Comparison of ENCODE assay signal across 8 cellular contexts in the genomic region with DNA sequence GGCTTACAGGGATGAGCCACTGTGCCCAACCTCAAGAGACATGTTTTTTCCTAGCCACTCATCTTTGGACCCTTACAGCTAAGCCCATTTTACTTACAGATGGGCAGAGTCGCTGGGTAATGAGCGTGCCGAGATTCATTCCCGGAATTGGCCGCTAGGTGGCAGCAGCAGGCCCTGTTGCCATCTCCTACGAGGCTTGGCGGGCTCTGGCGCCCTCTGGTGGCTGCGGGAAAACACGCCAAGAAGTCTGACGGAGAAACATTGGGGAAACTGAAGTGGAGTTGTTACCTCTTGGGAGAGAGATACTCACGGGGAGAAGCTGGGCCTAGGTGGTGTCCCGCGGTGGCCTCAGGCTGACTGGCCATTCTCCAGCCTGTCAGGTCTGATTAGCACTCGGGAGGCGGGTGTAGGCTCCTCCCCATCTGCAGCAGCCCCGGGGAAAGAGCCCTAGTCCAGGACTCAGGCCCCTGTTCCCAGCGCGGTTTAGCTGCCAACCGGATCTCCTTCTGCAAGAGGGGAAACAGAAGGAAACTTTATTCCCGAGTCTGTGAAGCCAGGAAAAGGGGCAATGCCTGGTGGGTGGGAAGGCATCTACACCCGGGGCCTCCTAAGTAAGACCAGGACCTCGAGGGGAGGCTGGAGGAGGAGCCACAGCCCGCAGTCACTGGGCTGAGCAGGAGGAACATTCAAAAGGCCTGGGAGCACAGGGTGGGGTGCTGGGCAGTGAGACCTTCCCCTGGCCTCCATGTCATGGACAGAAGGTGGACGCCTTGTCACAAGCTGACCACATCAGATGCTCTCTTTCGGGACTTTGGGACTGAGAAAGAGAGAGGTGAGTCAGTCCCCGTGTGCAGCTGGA. TPM values are rescaled to one million over a fixed set of nuclear protein-coding genes. Genes with fewer than 3 reads are reported as not detected.
DNase-seq lines count a peak whose midpoint lies in the region; ATAC-seq lines count a peak whose summit lies in the region.

No MANE protein-coding gene starts in this region.

- in situ Hi-C loops in GM23248 (cut with MboI) = no loop called here

- peak overlapping the region; percentile 29 to 98 (median 82) for H3K27ac Mint-ChIP-seq in CD4-positive, CD25-positive, alpha-beta regulatory T cell
- peak overlapping the region; percentile 21 for H3K27ac Mint-ChIP-seq in activated naive CD8-positive, alpha-beta T cell treated with anti-CD3 and anti-CD28 coated beads, Interleukin-2, amount 10 ng/mL, durations not matched to agents 7 days and 5 days

- no peaks in the 10 kb centered on the region for H3K9me2 ChIP-seq in GM23248 (ENCODE audit: insufficient read depth)

- no peak overlapping the region for H3K27ac ChIP-seq in CD4-positive, CD25-positive, alpha-beta regulatory T cell (ENCODE audit: insufficient read depth, low read length, poor library complexity, severe bottlenecking)
- no peak overlapping the region for H3K27ac ChIP-seq in GM23248

- no peaks in the 10 kb centered on the region for H3K27me3 Mint-ChIP-seq in CD4-positive, CD25-positive, alpha-beta regulatory T cell
- no peaks in the 10 kb centered on the region for H3K27me3 Mint-ChIP-seq in activated naive CD8-positive, alpha-beta T cell treated with anti-CD3 and anti-CD28 coated beads, Interleukin-2, amount 10 ng/mL, durations not matched to agents 7 days and 5 days

- peaks cover 5% of the 10 kb centered on the region for H3K4me1 ChIP-seq in CD4-positive, CD25-positive, alpha-beta regulatory T cell (ENCODE audit: control insufficient read depth, insufficient read depth, low read length, poor library complexity, severe bottlenecking)
- no peaks in the 10 kb centered on the region for H3K4me1 ChIP-seq in GM23248 (ENCODE audit: insufficient read depth)

- no peaks in the 10 kb centered on the region for H3K9me3 Mint-ChIP-seq in CD4-positive, CD25-positive, alpha-beta regulatory T cell
- no peaks in the 10 kb centered on the region for H3K9me3 Mint-ChIP-seq in activated naive CD8-positive, alpha-beta T cell treated with anti-CD3 and anti-CD28 coated beads, Interleukin-2, amount 10 ng/mL, durations not matched to agents 7 days and 5 days

- H3K36me3 ChIP-seq in CD4-positive, CD25-positive, alpha-beta regulatory T cell (ENCODE audit: control insufficient read depth, insufficient read depth, low read length) = peaks cover 17% of the 10 kb centered on the region
- no peaks in the 10 kb centered on the region for H3K36me3 ChIP-seq in GM23248 (ENCODE audit: low read depth)

- no peaks in the 10 kb centered on the region for H3F3A ChIP-seq in GM23248 (ENCODE audit: insufficient read depth)

- peak overlapping the region in 2 of 4 donors; percentile 86 to 90 for H3K4me3 Mint-ChIP-seq in CD4-positive, CD25-positive, alpha-beta regulatory T cell
- H3K4me3 Mint-ChIP-seq in activated naive CD8-positive, alpha-beta T cell treated with anti-CD3 and anti-CD28 coated beads, Interleukin-2, amount 10 ng/mL, durations not matched to agents 7 days and 5 days = no peak overlapping the region

- H3K9me3 ChIP-seq in CD4-positive, CD25-positive, alpha-beta regulatory T cell (ENCODE audit: control insufficient read depth in 2 of 2, low read length in 2 of 2) = no peaks in the 10 kb centered on the region
- H3K9me3 ChIP-seq in GM23248 (ENCODE audit: low read depth) = no peaks in the 10 kb centered on the region

- no peaks in the 10 kb centered on the region for H4K20me1 ChIP-seq in GM23248 (ENCODE audit: insufficient read depth)

- H3K27me3 ChIP-seq in CD4-positive, CD25-positive, alpha-beta regulatory T cell (ENCODE audit: control insufficient read depth, insufficient read depth, low read length) = no peaks in the 10 kb centered on the region
- no peaks in the 10 kb centered on the region for H3K27me3 ChIP-seq in GM23248 (replicated peaks; ENCODE audit: insufficient read depth)

- 3 to 4% methylated on average over 27 of the region's 27 CpGs for WGBS in GM23248 (ENCODE audit: low coverage in 1 of 2, low lambda C conversion rate in 2 of 2, missing lambda C conversion rate in 2 of 2), 2 experiments

- no peak overlapping the region for H3K9ac ChIP-seq in GM23248

- H2AFZ ChIP-seq in GM23248 = peak overlapping the region; percentile 58

- POLR2A ChIA-PET in activated naive CD8-positive, alpha-beta T cell treated with anti-CD3 and anti-CD28 coated beads, Interleukin-2, amount 10 ng/mL, durations not matched to agents 7 days and 5 days (lab: Charles Lee) = interaction anchor here (0.8 to 1.7 kb wide), 2 partner anchors 10 to 56 kb away, joined by 3 to 7 read pairs; no protein-coding TSS in a partner anchor

- peak; percentile 83 to 87 for ATAC-seq in CD4-positive, CD25-positive, alpha-beta regulatory T cell (ENCODE audit: low read depth in 2 of 2)
- peak; percentile 82 for ATAC-seq in activated naive CD8-positive, alpha-beta T cell treated with anti-CD3 and anti-CD28 coated beads, Interleukin-2, amount 10 ng/mL, durations not matched to agents 7 days and 5 days (ENCODE audit: low read depth)
- peak; percentile 85 for ATAC-seq in Right ventricle myocardium superior (ENCODE audit: poor library complexity)

- peak; percentile 92 for DNase-seq in CD4-positive, CD25-positive, alpha-beta regulatory T cell
- DNase-seq in GM23248 (peak; percentile 73), NCI-H146 treated with DMSO at 0.1 percent for 48 hours (lab: John Stamatoyannopoulos, UW; ENCODE audit: unreplicated experiment) (peak; percentile 54), T follicular helper cell (ENCODE audit: low read depth) (peak; percentile 93), Right ventricle myocardium superior (peak; percentile 96), pons (ENCODE audit: low spot score) (peak; percentile 85), ureter (ENCODE audit: low spot score) (peak; percentile 95)
- peak; percentile 99 for DNase-seq in activated naive CD8-positive, alpha-beta T cell treated with anti-CD3 and anti-CD28 coated beads, Interleukin-2, amount 10 ng/mL, durations not matched to agents 7 days and 5 days

- H3K4me2 ChIP-seq in GM23248 (ENCODE audit: unreplicated experiment) = no peak overlapping the region

- H3K36me3 Mint-ChIP-seq in CD4-positive, CD25-positive, alpha-beta regulatory T cell = peaks cover 7% of the 10 kb centered on the region
- H3K36me3 Mint-ChIP-seq in activated naive CD8-positive, alpha-beta T cell treated with anti-CD3 and anti-CD28 coated beads, Interleukin-2, amount 10 ng/mL, durations not matched to agents 7 days and 5 days = peaks cover 3% of the 10 kb centered on the region

- no peak overlapping the region for H3K4me3 ChIP-seq in CD4-positive, CD25-positive, alpha-beta regulatory T cell (ENCODE audit: low read depth, low read length)
- no peak overlapping the region for H3K4me3 ChIP-seq in GM23248

- peaks cover 0 to 12% (median 8%) of the 10 kb centered on the region in 4 donors for H3K4me1 Mint-ChIP-seq in CD4-positive, CD25-positive, alpha-beta regulatory T cell
- H3K4me1 Mint-ChIP-seq in activated naive CD8-positive, alpha-beta T cell treated with anti-CD3 and anti-CD28 coated beads, Interleukin-2, amount 10 ng/mL, durations not matched to agents 7 days and 5 days = peaks cover 8% of the 10 kb centered on the region

- intact Hi-C loops in Right ventricle myocardium superior (cut with DNase I) = no loop called here

- no peaks in the 10 kb centered on the region for H3K79me2 ChIP-seq in GM23248 (ENCODE audit: insufficient read depth)

RNA-seq across cellular contexts. Expression of a gene that starts 9.7 kb away (rescaled TPM):
- 48.6 TPM for total RNA-seq in CD4-positive, CD25-positive, alpha-beta regulatory T cell
- polyA plus RNA-seq in CD4-positive, CD25-positive, alpha-beta regulatory T cell = 10 to 100 TPM; 33.8 to 39.1 (median 37.6) TPM
- total RNA-seq in GM23248 (2014; rRNA removed; shearing (Covaris generic)) = 68.6 and 68.9 TPM in 2 replicates
- polyA plus RNA-seq in GM23248 (2016; fragmentation: Nextera tagmentation; extraction: Ambion mirVana) = 63.3 and 70.3 TPM in 2 replicates
- 10 to 100 TPM; 51.8 to 53.2 TPM for total RNA-seq in activated naive CD8-positive, alpha-beta T cell treated with anti-CD3 and anti-CD28 coated beads, Interleukin-2, amount 10 ng/mL, durations not matched to agents 7 days and 5 days
- total RNA-seq in Right ventricle myocardium superior (155 TPM), ureter (87.8 TPM)

RNA-seq across cellular contexts. Expression of a gene that starts 31.4 kb away (rescaled TPM):
- 0.94 TPM for total RNA-seq in CD4-positive, CD25-positive, alpha-beta regulatory T cell
- not detected for polyA plus RNA-seq in CD4-positive, CD25-positive, alpha-beta regulatory T cell
- total RNA-seq in GM23248 (2014; rRNA removed; shearing (Covaris generic)) = not detected in 2 replicates
- not detected in 2 replicates for polyA plus RNA-seq in GM23248 (2016; fragmentation: Nextera tagmentation; extraction: Ambion mirVana)
- total RNA-seq in activated naive CD8-positive, alpha-beta T cell treated with anti-CD3 and anti-CD28 coated beads, Interleukin-2, amount 10 ng/mL, durations not matched to agents 7 days and 5 days = not detected
- total RNA-seq in Right ventricle myocardium superior = not detected
- total RNA-seq in ureter = 143 TPM

RNA-seq across cellular contexts. Expression of a gene that starts 42.2 kb away (rescaled TPM):
- 70.9 TPM for total RNA-seq in CD4-positive, CD25-positive, alpha-beta regulatory T cell
- 100 to 1,000 TPM; 111 to 176 (median 128) TPM for polyA plus RNA-seq in CD4-positive, CD25-positive, alpha-beta regulatory T cell
- total RNA-seq in GM23248 (2014; rRNA removed; shearing (Covaris generic)) = 229 and 315 TPM in 2 replicates
- polyA plus RNA-seq in GM23248 (2016; fragmentation: Nextera tagmentation; extraction: Ambion mirVana) = 137 and 142 TPM in 2 replicates
- total RNA-seq in activated naive CD8-positive, alpha-beta T cell treated with anti-CD3 and anti-CD28 coated beads, Interleukin-2, amount 10 ng/mL, durations not matched to agents 7 days and 5 days = 10 to 100 TPM; 77.6 to 90.9 TPM
- total RNA-seq in Right ventricle myocardium superior = 31.3 TPM
- 179 TPM for total RNA-seq in ureter

RNA-seq across cellular contexts. Expression of a gene that starts 49.8 kb away (rescaled TPM):
- 13.8 TPM for total RNA-seq in CD4-positive, CD25-positive, alpha-beta regulatory T cell
- polyA plus RNA-seq in CD4-positive, CD25-positive, alpha-beta regulatory T cell = 10 to 100 TPM; 11.3 to 12.0 (median 11.7) TPM
- total RNA-seq in GM23248 (2014; rRNA removed; shearing (Covaris generic)) = 17.6 and 20.2 TPM in 2 replicates
- polyA plus RNA-seq in GM23248 (2016; fragmentation: Nextera tagmentation; extraction: Ambion mirVana) = 7.5 and 8.2 TPM in 2 replicates
- total RNA-seq in activated naive CD8-positive, alpha-beta T cell treated with anti-CD3 and anti-CD28 coated beads, Interleukin-2, amount 10 ng/mL, durations not matched to agents 7 days and 5 days = 10 to 100 TPM; 21.2 to 21.8 TPM
- total RNA-seq in Right ventricle myocardium superior (5.0 TPM), ureter (21.7 TPM)

RNA-seq across cellular contexts. Expression of a gene that starts 50.7 kb away (rescaled TPM):
- total RNA-seq in CD4-positive, CD25-positive, alpha-beta regulatory T cell = 16.8 TPM
- 10 to 100 TPM in 3 of 4 donors, 1 to 10 TPM in 1; 7.8 to 14.7 (median 12.3) TPM for polyA plus RNA-seq in CD4-positive, CD25-positive, alpha-beta regulatory T cell
- total RNA-seq in GM23248 (2014; rRNA removed; shearing (Covaris generic)) = 5.6 and 9.5 TPM in 2 replicates
- 4.8 and 8.9 TPM in 2 replicates for polyA plus RNA-seq in GM23248 (2016; fragmentation: Nextera tagmentation; extraction: Ambion mirVana)
- total RNA-seq in activated naive CD8-positive, alpha-beta T cell treated with anti-CD3 and anti-CD28 coated beads, Interleukin-2, amount 10 ng/mL, durations not matched to agents 7 days and 5 days = 10 to 100 TPM; 11.8 to 13.2 TPM
- total RNA-seq in Right ventricle myocardium superior (4.5 TPM), ureter (6.9 TPM)

Comparison
In these comparisons a context has a peak if more than half of its experiments do, and no peak if none do; other contexts are left out.
1. RNA of a gene that starts 31.4 kb away (total RNA-seq): 143 TPM in ureter (single experiment); 0.94 TPM in CD4-positive, CD25-positive, alpha-beta regulatory T cell (single experiment), not detected in GM23248, not detected in activated naive CD8-positive, alpha-beta T cell treated with anti-CD3 and anti-CD28 coated beads, Interleukin-2, amount 10 ng/mL, durations not matched to agents 7 days and 5 days and not detected in Right ventricle myocardium superior (single experiment); every median in the first group is over 10 times any median in the second.
2. Peak in every context shown above with its lines, with median percentiles within 50 percentile points of each other: ATAC-seq and DNase-seq.